Comparison of ENCODE assay signal across 1 cellular context in the genomic region with DNA sequence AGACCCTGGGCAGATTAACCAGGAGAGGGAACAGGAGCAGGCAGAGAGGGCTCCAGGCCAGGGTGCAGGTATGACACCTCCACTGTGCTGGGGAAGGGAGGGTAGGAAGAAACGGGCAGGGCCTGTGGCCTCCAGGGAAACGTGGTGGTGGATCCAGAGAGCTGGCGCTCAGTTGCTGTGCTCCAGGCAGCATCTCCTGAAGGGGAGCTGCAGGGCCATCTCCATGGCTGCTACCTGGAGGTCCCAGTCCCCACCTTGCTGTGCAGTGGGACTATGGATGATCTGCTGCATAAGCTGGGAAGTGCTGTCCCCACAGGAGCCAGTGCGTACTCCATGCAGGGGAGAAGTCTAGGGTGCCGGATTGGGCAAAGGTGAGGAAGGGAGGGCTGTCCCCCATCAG.
TF ChIP-seq lines count a peak whose summit lies in the region.

No MANE protein-coding gene starts in this region.

TF ChIP-seq in HepG2, 621 proteins besides CTCF, POLR2A, EP300 and RAD21 (continued from another document):
- TF ChIP-seq, protein P1, sequence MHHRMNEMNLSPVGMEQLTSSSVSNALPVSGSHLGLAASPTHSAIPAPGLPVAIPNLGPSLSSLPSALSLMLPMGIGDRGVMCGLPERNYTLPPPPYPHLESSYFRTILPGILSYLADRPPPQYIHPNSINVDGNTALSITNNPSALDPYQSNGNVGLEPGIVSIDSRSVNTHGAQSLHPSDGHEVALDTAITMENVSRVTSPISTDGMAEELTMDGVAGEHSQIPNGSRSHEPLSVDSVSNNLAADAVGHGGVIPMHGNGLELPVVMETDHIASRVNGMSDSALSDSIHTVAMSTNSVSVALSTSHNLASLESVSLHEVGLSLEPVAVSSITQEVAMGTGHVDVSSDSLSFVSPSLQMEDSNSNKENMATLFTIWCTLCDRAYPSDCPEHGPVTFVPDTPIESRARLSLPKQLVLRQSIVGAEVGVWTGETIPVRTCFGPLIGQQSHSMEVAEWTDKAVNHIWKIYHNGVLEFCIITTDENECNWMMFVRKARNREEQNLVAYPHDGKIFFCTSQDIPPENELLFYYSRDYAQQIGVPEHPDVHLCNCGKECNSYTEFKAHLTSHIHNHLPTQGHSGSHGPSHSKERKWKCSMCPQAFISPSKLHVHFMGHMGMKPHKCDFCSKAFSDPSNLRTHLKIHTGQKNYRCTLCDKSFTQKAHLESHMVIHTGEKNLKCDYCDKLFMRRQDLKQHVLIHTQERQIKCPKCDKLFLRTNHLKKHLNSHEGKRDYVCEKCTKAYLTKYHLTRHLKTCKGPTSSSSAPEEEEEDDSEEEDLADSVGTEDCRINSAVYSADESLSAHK (CRISPR knock-in tag; IDR thresholded peaks at IDR 0.05; ENCODE audit: borderline replicate concordance): no peak
- TF ChIP-seq ZNF430 (CRISPR knock-in tag; IDR thresholded peaks at IDR 0.05) (no peak), ZNF550 (CRISPR knock-in tag; IDR thresholded peaks at IDR 0.05; ENCODE audit: borderline replicate concordance) (no peak), ZFP82 (CRISPR knock-in tag; IDR thresholded peaks at IDR 0.05; ENCODE audit: borderline replicate concordance) (no peak), ZNF34 (CRISPR knock-in tag; IDR thresholded peaks at IDR 0.05; ENCODE audit: borderline replicate concordance) (no peak), REL (CRISPR knock-in tag; conservative IDR thresholded peaks at IDR 0.05) (no peak), PPARG (CRISPR knock-in tag; conservative IDR thresholded peaks at IDR 0.05) (no peak)
